ENCODE assay signal across 33 cellular contexts in genomic region chr2:239431536-239431935, GRCh38.
"Had no signal": no experiment of that assay in that cellular context is flagged by ENCODE, and none has a peak within 500 bp of the region (broad histone marks: within the 10 kb centered on the region; RNA-seq: fewer than 3 reads in every experiment).

No MANE protein-coding gene starts in this region.

- H3K9me3 Mint-ChIP-seq: activated naive CD4-positive, alpha-beta T cell treated with anti-CD3 and anti-CD28 coated beads, Interleukin-2, amount 50 U/mL, for 24 hours had no signal

- H3K4me3 Mint-ChIP-seq: activated CD4-positive, alpha-beta memory T cell treated with anti-CD3 and anti-CD28 coated beads, Interleukin-2, amount 10 ng/mL, durations not matched to agents 7 days and 5 days; activated CD4-positive, alpha-beta T cell treated with anti-CD3 and anti-CD28 coated beads, Interleukin-2, amount 10 ng/mL, durations not matched to agents 7 days and 5 days; activated naive CD4-positive, alpha-beta T cell treated with anti-CD3 and anti-CD28 coated beads for 36 hours; activated naive CD4-positive, alpha-beta T cell treated with anti-CD3 and anti-CD28 coated beads, Interleukin-2, amount 50 U/mL, for 24 hours; activated naive CD8-positive, alpha-beta T cell treated with anti-CD3 and anti-CD28 coated beads for 36 hours; activated naive CD8-positive, alpha-beta T cell treated with anti-CD3 and anti-CD28 coated beads, Interleukin-2, amount 50 U/mL, for 24 hours; activated T-cell treated with anti-CD3 and anti-CD28 coated beads, Interleukin-2, amount 50 U/mL, for 24 hours; activated T-cell treated with anti-CD3 and anti-CD28 coated beads, Interleukin-2, amount 50 U/mL, for 72 hours; T-helper 17 cell; T-helper 2 cell treated with Interferon-gamma antibody and Interleukin-4, amounts not matched to agents 5 μg/mL and 100 μg/mL, for 36 hours had no signal

- H3K27me3 Mint-ChIP-seq: activated naive CD4-positive, alpha-beta T cell treated with anti-CD3 and anti-CD28 coated beads, Interleukin-2, amount 50 U/mL, for 24 hours; activated naive CD8-positive, alpha-beta T cell treated with anti-CD3 and anti-CD28 coated beads for 36 hours; T-helper 17 cell had no signal

- H3K4me1 ChIP-seq: adrenal gland, body of pancreas, colonic mucosa, gastrocnemius medialis had no signal

- H3K27ac Mint-ChIP-seq: activated CD4-positive, alpha-beta memory T cell treated with anti-CD3 and anti-CD28 coated beads, Interleukin-2, amount 10 ng/mL, durations not matched to agents 7 days and 5 days; activated CD4-positive, alpha-beta T cell treated with anti-CD3 and anti-CD28 coated beads, Interleukin-2, amount 10 ng/mL, durations not matched to agents 7 days and 5 days; activated naive CD4-positive, alpha-beta T cell treated with anti-CD3 and anti-CD28 coated beads for 36 hours; activated naive CD8-positive, alpha-beta T cell treated with anti-CD3 and anti-CD28 coated beads for 36 hours; activated naive CD8-positive, alpha-beta T cell treated with anti-CD3 and anti-CD28 coated beads, Interleukin-2, amount 50 U/mL, for 24 hours; activated T-cell treated with anti-CD3 and anti-CD28 coated beads, Interleukin-2, amount 50 U/mL, for 24 hours; activated T-cell treated with anti-CD3 and anti-CD28 coated beads, Interleukin-2, amount 50 U/mL, for 72 hours; T-helper 17 cell; T-helper 2 cell treated with Interferon-gamma antibody and Interleukin-4, amounts not matched to agents 5 μg/mL and 100 μg/mL, for 36 hours had no signal

- H3K36me3 ChIP-seq: adrenal gland, cardiac muscle cell, colonic mucosa, gastrocnemius medialis, heart left ventricle had no signal

- H3K27ac ChIP-seq: adrenal gland, body of pancreas, cardiac muscle cell, colonic mucosa, epithelial cell of prostate, foreskin keratinocyte, gastrocnemius medialis, heart left ventricle had no signal

- H3K4me3 ChIP-seq: adrenal gland, body of pancreas, cardiac muscle cell, colonic mucosa, gastrocnemius medialis, heart left ventricle had no signal

- H3K9me3 ChIP-seq: adrenal gland, body of pancreas, colonic mucosa, gastrocnemius medialis had no signal

- H3K27me3 ChIP-seq: adrenal gland, body of pancreas, cardiac muscle cell, colonic mucosa, gastrocnemius medialis had no signal

- DNase-seq: activated CD4-positive, alpha-beta memory T cell treated with anti-CD3 and anti-CD28 coated beads, Interleukin-2, amount 10 ng/mL, durations not matched to agents 7 days and 5 days; activated CD4-positive, alpha-beta T cell treated with anti-CD3 and anti-CD28 coated beads for 1 hour; activated CD4-positive, alpha-beta T cell treated with anti-CD3 and anti-CD28 coated beads for 4 hours; activated CD4-positive, alpha-beta T cell treated with anti-CD3 and anti-CD28 coated beads, Interleukin-2, amount 10 ng/mL, durations not matched to agents 7 days and 5 days; activated CD4-positive, alpha-beta T cell treated with anti-CD3 and anti-CD28 coated beads, Interleukin-2, amount 50 U/mL, for 4 hours; activated CD4-positive, CD25-positive, alpha-beta regulatory T cell; activated CD8-positive, alpha-beta memory T cell treated with anti-CD3 and anti-CD28 coated beads, Interleukin-2, amount 50 U/mL, for 48 hours; activated gamma-delta T cell treated with Interleukin-2 at 50 U/mL for 16 hours; activated naive CD4-positive, alpha-beta T cell treated with anti-CD3 and anti-CD28 coated beads for 36 hours; activated naive CD8-positive, alpha-beta T cell treated with anti-CD3 and anti-CD28 coated beads for 36 hours; activated naive CD8-positive, alpha-beta T cell treated with anti-CD3 and anti-CD28 coated beads, Interleukin-2, amount 50 U/mL, for 24 hours; activated T-cell treated with anti-CD3 and anti-CD28 coated beads for 4 hours; activated T-cell treated with anti-CD3 and anti-CD28 coated beads, Interleukin-2, amount 50 U/mL, for 24 hours; activated T-cell treated with anti-CD3 and anti-CD28 coated beads, Interleukin-2, amount 50 U/mL, for 72 hours; adrenal gland; amygdala; aorta; body of pancreas; central memory CD4-positive, alpha-beta T cell; cerebellar nuclear complex; colonic mucosa; effector CD8-positive, alpha-beta T cell; foreskin keratinocyte; gastrocnemius medialis; glutamatergic neuron; heart left ventricle; T-helper 1 cell; T-helper 17 cell; T1000 had no signal

- H3K4me1 Mint-ChIP-seq: T-helper 17 cell had no signal
